In genomic region chr1:6025269-6026094, GRCh38 we compare ENCODE assay signal across 8 cellular contexts. TPM values are rescaled to one million over a fixed set of nuclear protein-coding genes. Genes with fewer than 3 reads are reported as not detected.
DNase-seq lines count a peak whose midpoint lies in the region; ATAC-seq lines count a peak whose summit lies in the region.

No MANE protein-coding gene starts in this region.

- peak overlapping the region; percentile 92 for H3K27ac ChIP-seq in CD4-positive, CD25-positive, alpha-beta regulatory T cell (ENCODE audit: insufficient read depth, low read length, poor library complexity, severe bottlenecking)
- H3K27ac ChIP-seq in angular gyrus (ENCODE audit: low read depth, low read length): peak overlapping the region; percentile 70

- no peaks in the 10 kb centered on the region for H3K27me3 ChIP-seq in CD4-positive, CD25-positive, alpha-beta regulatory T cell (ENCODE audit: control insufficient read depth, insufficient read depth, low read length)

- H3K4me1 Mint-ChIP-seq in CD4-positive, CD25-positive, alpha-beta regulatory T cell: peaks cover 16 to 52% (median 34%) of the 10 kb centered on the region in 4 donors
- peaks cover 21 to 38% (median 24%) of the 10 kb centered on the region in 3 donors for H3K4me1 Mint-ChIP-seq in IgD-negative memory B cell
- H3K4me1 Mint-ChIP-seq in naive thymus-derived CD8-positive, alpha-beta T cell: peaks cover 32 to 52% (median 49%) of the 10 kb centered on the region in 4 donors

- no peaks in the 10 kb centered on the region for H3K9me3 ChIP-seq in CD4-positive, CD25-positive, alpha-beta regulatory T cell (ENCODE audit: control insufficient read depth in 2 of 2, low read length in 2 of 2)

- no peaks in the 10 kb centered on the region for H3K9me3 Mint-ChIP-seq in CD4-positive, CD25-positive, alpha-beta regulatory T cell
- peaks cover 0 to 4% (median 0%) of the 10 kb centered on the region in 3 donors for H3K9me3 Mint-ChIP-seq in IgD-negative memory B cell
- peaks cover 0 to 13% (median 0%) of the 10 kb centered on the region in 9 donors for H3K9me3 Mint-ChIP-seq in naive thymus-derived CD8-positive, alpha-beta T cell

- peak overlapping the region; percentile 97 to 100 (median 98) for H3K27ac Mint-ChIP-seq in CD4-positive, CD25-positive, alpha-beta regulatory T cell
- peak overlapping the region; percentile 96 to 98 (median 98) for H3K27ac Mint-ChIP-seq in IgD-negative memory B cell
- H3K27ac Mint-ChIP-seq in naive thymus-derived CD8-positive, alpha-beta T cell: peak overlapping the region; percentile 79 to 99 (median 96)

- H3K4me1 ChIP-seq in CD4-positive, CD25-positive, alpha-beta regulatory T cell (ENCODE audit: control insufficient read depth, insufficient read depth, low read length, poor library complexity, severe bottlenecking): peaks cover 54% of the 10 kb centered on the region

- no peaks in the 10 kb centered on the region for H3K27me3 Mint-ChIP-seq in CD4-positive, CD25-positive, alpha-beta regulatory T cell
- no peaks in the 10 kb centered on the region for H3K27me3 Mint-ChIP-seq in IgD-negative memory B cell
- H3K27me3 Mint-ChIP-seq in naive thymus-derived CD8-positive, alpha-beta T cell: no peaks in the 10 kb centered on the region

- H3K36me3 Mint-ChIP-seq in CD4-positive, CD25-positive, alpha-beta regulatory T cell: peaks cover 17% of the 10 kb centered on the region
- no peaks in the 10 kb centered on the region for H3K36me3 Mint-ChIP-seq in IgD-negative memory B cell
- peaks cover 0 to 14% (median 2%) of the 10 kb centered on the region in 3 donors for H3K36me3 Mint-ChIP-seq in naive thymus-derived CD8-positive, alpha-beta T cell

- no peak for DNase-seq in CD4-positive, CD25-positive, alpha-beta regulatory T cell
- no peak for DNase-seq in naive thymus-derived CD8-positive, alpha-beta T cell
- DNase-seq in NCI-H187 treated with DMSO at 0.1 percent for 48 hours (lab: John Stamatoyannopoulos, UW) (no peak), middle frontal gyrus (ENCODE audit: extremely low spot score, low spot score) (no peak), left lobe of liver (ENCODE audit: low spot score) (no peak)

- peaks cover 13% of the 10 kb centered on the region for H3K36me3 ChIP-seq in CD4-positive, CD25-positive, alpha-beta regulatory T cell (ENCODE audit: control insufficient read depth, insufficient read depth, low read length)

- H3K4me3 ChIP-seq in CD4-positive, CD25-positive, alpha-beta regulatory T cell (ENCODE audit: low read depth, low read length): no peak overlapping the region

- POLR2A ChIA-PET in naive thymus-derived CD8-positive, alpha-beta T cell (lab: Charles Lee): interaction anchor here (0.8 to 8.0 kb wide), 7 partner anchors 10 to 57 kb away, joined by 3 to 133 read pairs (median 3); partner anchors contain the start of gene NPHP4

- H3K4me3 Mint-ChIP-seq in CD4-positive, CD25-positive, alpha-beta regulatory T cell: peak overlapping the region; percentile 86 to 96 (median 93)
- peak overlapping the region; percentile 83 to 94 (median 92) for H3K4me3 Mint-ChIP-seq in IgD-negative memory B cell
- peak overlapping the region; percentile 85 to 99 (median 93) for H3K4me3 Mint-ChIP-seq in naive thymus-derived CD8-positive, alpha-beta T cell

- ATAC-seq in CD4-positive, CD25-positive, alpha-beta regulatory T cell (ENCODE audit: low read depth in 2 of 2): no peak
- ATAC-seq in naive thymus-derived CD8-positive, alpha-beta T cell: no peak
- ATAC-seq in GM18858 (IDR thresholded peaks at IDR 0.05; ENCODE audit: unreplicated experiment) (no peak), left lobe of liver (no peak)

RNA-seq across cellular contexts. Expression of gene KCNAB2, which starts 20.2 kb away (rescaled TPM):
- total RNA-seq in CD4-positive, CD25-positive, alpha-beta regulatory T cell: 244 TPM
- 10 to 100 TPM; 21.2 to 28.6 (median 26.5) TPM for polyA plus RNA-seq in CD4-positive, CD25-positive, alpha-beta regulatory T cell
- 20.4 TPM for polyA plus RNA-seq in IgD-negative memory B cell
- total RNA-seq in naive thymus-derived CD8-positive, alpha-beta T cell: 100 to 1,000 TPM; 189 to 190 TPM
- polyA plus RNA-seq in naive thymus-derived CD8-positive, alpha-beta T cell: 10 to 100 TPM; 17.8 to 46.6 (median 21.4) TPM
- total RNA-seq in left lobe of liver: 6.9 TPM

RNA-seq across cellular contexts. Expression of gene NPHP4, which starts 33.3 kb away (rescaled TPM):
- total RNA-seq in CD4-positive, CD25-positive, alpha-beta regulatory T cell: 13.2 TPM
- polyA plus RNA-seq in CD4-positive, CD25-positive, alpha-beta regulatory T cell: 1 to 10 TPM in 1 of 4 donors, under 1 TPM in 3; 0.29 to 1.2 (median 0.74) TPM
- polyA plus RNA-seq in IgD-negative memory B cell: 0.71 TPM
- total RNA-seq in naive thymus-derived CD8-positive, alpha-beta T cell: 1 to 10 TPM; 6.2 to 6.3 TPM
- polyA plus RNA-seq in naive thymus-derived CD8-positive, alpha-beta T cell: under 1 TPM; 0.14 to 0.97 (median 0.22) TPM
- total RNA-seq in left lobe of liver: 4.5 TPM

Comparison
In these comparisons a context has a peak if more than half of its experiments do, and no peak if none do; other contexts are left out.
1. RNA of gene KCNAB2, which starts 20.2 kb away (total RNA-seq): 244 TPM in CD4-positive, CD25-positive, alpha-beta regulatory T cell (single experiment) and 189 to 190 TPM in naive thymus-derived CD8-positive, alpha-beta T cell; 6.9 TPM in left lobe of liver (single experiment); every median in the first group is over 10 times any median in the second.
2. Peak in every context shown above with its lines, with median percentiles within 50 percentile points of each other: H3K27ac Mint-ChIP-seq and H3K4me3 Mint-ChIP-seq.